ENCODE assay signal across 33 cellular contexts in genomic region chr19:13478576-13478975, GRCh38. TPM values are rescaled to one million over a fixed set of nuclear protein-coding genes. Genes with fewer than 3 reads are reported as not detected.
DNase-seq lines count a peak whose midpoint lies in the region; ATAC-seq and TF ChIP-seq lines count a peak whose summit lies in the region.
"Had no signal": no experiment of that assay in that cellular context is flagged by ENCODE, and none has a peak within 500 bp of the region (broad histone marks: within the 10 kb centered on the region; RNA-seq: fewer than 3 reads in every experiment).

No MANE protein-coding gene starts in this region.

- H3K36me3 ChIP-seq in HEK293 (ENCODE audit: control insufficient read depth in 2 of 2, insufficient read depth in 1 of 2, low read length in 2 of 2), result no peaks in the 10 kb centered on the region
- H3K36me3 ChIP-seq: BE2C had no signal

- no peak overlapping the region for H3K4me3 ChIP-seq in HEK293 (ENCODE audit: low read depth, low read length)
- H3K4me3 ChIP-seq: A549; BLaER1; BLaER1 treated with 17β-estradiol and CSF1 and Interleukin-3, amounts not matched to agents 10 nM and 100 nM had no signal

- no peak for TF ChIP-seq CTCF in HEK293 (tag by site-specific recombination; IDR thresholded peaks at IDR 0.05)

- POLR2A ChIA-PET in HEK293 (lab: Yijun Ruan, JAX), result no interaction called here

- H3K9me3 ChIP-seq in HEK293 (ENCODE audit: control insufficient read depth, insufficient read depth, low read depth, low read length), result no peaks in the 10 kb centered on the region; the same call in 1 of the 2 replicates
- H3K9me3 ChIP-seq: BE2C, Caco-2 had no signal

- in situ Hi-C loops in G401 (cut with HindIII; ENCODE audit: low sequenced_read_pairs), result no loop called here

- H3K27ac ChIP-seq in HEK293 (ENCODE audit: extremely low read depth, low read depth, low read length), result no peak overlapping the region
- H3K27ac ChIP-seq: 22Rv1; A549; BLaER1; BLaER1 treated with 17β-estradiol and CSF1 and Interleukin-3, amounts not matched to agents 10 nM and 100 nM; C4-2B had no signal

- no peaks in the 10 kb centered on the region for H3K4me1 ChIP-seq in HEK293 (ENCODE audit: control insufficient read depth, insufficient read depth, low read length)
- H3K4me1 ChIP-seq: A549; BE2C; BLaER1; BLaER1 treated with 17β-estradiol and CSF1 and Interleukin-3, amounts not matched to agents 10 nM and 100 nM; Caco-2 had no signal

- no peak for ATAC-seq in GM19395 (IDR thresholded peaks at IDR 0.05; ENCODE audit: unreplicated experiment)
- ATAC-seq: A549; CD8-positive, alpha-beta T cell had no signal

- DNase-seq in NCI-H1694 treated with DMSO at 0.1 percent for 48 hours (lab: John Stamatoyannopoulos, UW) (peak; percentile 4), NCI-H1694 (lab: John Stamatoyannopoulos, UW) (no peak), NCI-H2171 treated with DMSO at 0.1 percent for 48 hours (lab: John Stamatoyannopoulos, UW) (peak; percentile 39), NCI-H2171 (lab: John Stamatoyannopoulos, UW) (no peak), G401 (ENCODE audit: low spot score) (peak; percentile 51), HPDE6-E6E7 (ENCODE audit: extremely low spot score) (no peak)
- DNase-seq: 8988T; ACHN; AML-193; BE2C; C1 segment of cervical spinal cord; Caco-2; Calu3; CD4-positive, alpha-beta memory T cell; CD4-positive, alpha-beta T cell; CD4-positive, CD25-positive, alpha-beta regulatory T cell; CD8-positive, alpha-beta memory T cell; CD8-positive, alpha-beta T cell; COR-L47; DMS 273 treated with DMSO at 0.1 percent for 48 hours; DMS153; DMS53; DMS79; DMS79 treated with DMSO at 0.1 percent for 48 hours; DND-41; EL had no signal

- CTCF ChIA-PET in HEK293 (lab: Yijun Ruan, JAX), result interaction anchor here (0.6 kb wide), 1 partner anchor 175 kb away, joined by 5 read pairs; no protein-coding TSS in a partner anchor

TF ChIP-seq in HEK293, 187 proteins besides CTCF, POLR2A, EP300 and RAD21:
- TF ChIP-seq OVOL3 (tag by site-specific recombination; IDR thresholded peaks at IDR 0.05) (no peak), SCRT2 (tag by site-specific recombination; IDR thresholded peaks at IDR 0.05) (peak; percentile 84)
TF ChIP-seq in HEK293: peak in this region for 1.

RNA-seq across cellular contexts. Expression of gene CACNA1A, which starts 27.7 kb away (rescaled TPM):
- 0.24 and 0.31 TPM in 2 replicates for total RNA-seq in G401 (2014; rRNA removed; shearing (Covaris generic))
- total RNA-seq: Caco-2 had no signal

Comparison
In these comparisons a context has a peak if more than half of its experiments do, and no peak if none do; other contexts are left out.
1. DNase-seq: peak in NCI-H1694 treated with DMSO at 0.1 percent for 48 hours (single experiment), NCI-H2171 treated with DMSO at 0.1 percent for 48 hours (single experiment) and G401 (single experiment); none in NCI-H1694 (single experiment), NCI-H2171 (single experiment) and HPDE6-E6E7 (single experiment).